18 cellular contexts compared by ENCODE assay signal in the genomic region with DNA sequence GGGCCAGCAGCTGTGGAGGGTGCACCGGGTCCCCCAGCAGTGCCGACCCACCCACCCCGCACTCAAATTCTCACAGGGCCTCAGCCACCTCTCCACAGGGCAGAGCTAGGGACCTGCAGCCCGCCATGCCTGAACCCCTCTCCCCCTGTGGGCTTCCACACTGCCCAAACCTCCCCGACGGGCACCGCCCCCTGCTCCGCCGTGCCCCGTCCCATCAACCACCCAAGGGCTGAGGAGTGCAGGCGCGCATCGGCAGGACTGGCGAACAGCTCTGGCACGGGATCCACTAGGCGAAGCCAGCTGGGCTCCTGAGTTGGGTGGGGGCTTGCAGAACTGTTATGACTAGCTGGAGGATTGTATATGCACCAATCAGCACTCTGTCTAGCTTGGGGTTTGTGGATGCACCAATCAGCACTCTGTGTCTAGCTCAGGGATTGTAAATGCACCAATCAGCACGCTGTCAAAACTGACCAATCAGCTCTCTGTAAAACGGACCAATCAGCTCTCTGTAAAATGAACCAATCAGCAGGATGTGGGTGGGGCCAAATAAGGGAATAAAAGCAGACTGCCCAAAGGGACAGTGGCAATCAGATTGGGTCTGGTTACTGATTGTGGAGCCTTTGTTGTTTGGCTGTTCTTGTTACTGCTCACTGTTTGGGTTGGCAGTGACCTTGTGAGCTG. TPM values are rescaled to one million over a fixed set of nuclear protein-coding genes. Genes with fewer than 3 reads are reported as not detected.
DNase-seq lines count a peak whose midpoint lies in the region; FAIRE-seq and TF ChIP-seq lines count a peak whose summit lies in the region.
"Had no signal": no experiment of that assay in that cellular context is flagged by ENCODE, and none has a peak within 500 bp of the region (broad histone marks: within the 10 kb centered on the region; RNA-seq: fewer than 3 reads in every experiment).

No MANE protein-coding gene starts in this region.

- H3K4me3 ChIP-seq in kidney (ENCODE audit: low read length in 2 of 2) = no peak overlapping the region
- peak overlapping the region in 1 of 2 donors; percentile 34 for H3K4me3 ChIP-seq in testis
- H3K4me3 ChIP-seq: A549, GM23248 had no signal

- intact Hi-C loops in kidney (cut with DNase I) (no loop called here), testis (cut with DNase I; ENCODE audit: low total_unique reads) (no loop called here)
- intact Hi-C loops in activated naive CD4-positive, alpha-beta T cell treated with anti-CD3 and anti-CD28 coated beads for 36 hours (cut with micrococcal nuclease) = no loop called here

- H3K4me3 Mint-ChIP-seq in activated naive CD4-positive, alpha-beta T cell treated with anti-CD3 and anti-CD28 coated beads for 36 hours = no peak overlapping the region

- whole genome bisulfite sequencing in testis, 2 donors = 89% methylated on average over 15 to 18 of the region's 18 CpGs

- no peak for TF ChIP-seq POLR2A in testis (IDR thresholded peaks at IDR 0.05)

- peaks cover 3% of the 10 kb centered on the region for H3K36me3 Mint-ChIP-seq in activated naive CD4-positive, alpha-beta T cell treated with anti-CD3 and anti-CD28 coated beads for 36 hours (ENCODE audit: low read depth)
- H3K36me3 Mint-ChIP-seq: CD8-positive, alpha-beta memory T cell had no signal

- H3K4me1 ChIP-seq in kidney (ENCODE audit: control insufficient read depth in 1 of 2, insufficient read depth in 1 of 2, low read depth in 1 of 2, low read length in 2 of 2) (no peaks in the 10 kb centered on the region), testis (no peaks in the 10 kb centered on the region)
- H3K4me1 ChIP-seq: A549, BE2C, Caco-2 had no signal

- H3K27me3 ChIP-seq in testis = no peaks in the 10 kb centered on the region
- H3K27me3 ChIP-seq: BE2C had no signal

- H3K27ac ChIP-seq in kidney (ENCODE audit: low read depth in 2 of 2, low read length in 2 of 2) (no peak overlapping the region), testis (no peak overlapping the region)
- H3K27ac ChIP-seq: A549, C4-2B, GM23248, HL-60 had no signal

- no peak for TF ChIP-seq CTCF in kidney (IDR thresholded peaks at IDR 0.05; ENCODE audit: borderline replicate concordance, extremely low read depth, insufficient read depth)
- TF ChIP-seq CTCF in testis (IDR thresholded peaks at IDR 0.05) = no peak

- DNase-seq in activated effector memory CD4-positive, alpha-beta T cell treated with anti-CD3 and anti-CD28 coated beads, Interleukin-2, amount 50 U/mL, for 16 hours = peak; percentile 55
- no peak for DNase-seq in activated effector memory CD4-positive, alpha-beta T cell treated with Interleukin-2 at 50 U/mL for 16 hours
- peak; percentile 10 for DNase-seq in OCI-M1 (lab: John Stamatoyannopoulos, UW)
- peak; percentile 71 for DNase-seq in kidney
- peak; percentile 70 for DNase-seq in testis
- no peak for DNase-seq in activated naive CD4-positive, alpha-beta T cell treated with anti-CD3 and anti-CD28 coated beads for 36 hours
- DNase-seq in NCI-H345 treated with DMSO at 0.1 percent for 48 hours (lab: John Stamatoyannopoulos, UW; ENCODE audit: unreplicated experiment) = no peak
- DNase-seq in stimulated activated CD4-positive, alpha-beta T cell treated with anti-CD3 and anti-CD28 coated beads, Interleukin-4, amount 100 ng/mL, for 24 hours = no peak
- DNase-seq: BE2C; Caco-2; CD8-positive, alpha-beta memory T cell; DND-41; GDM1; GM23248; H7 had no signal

- H3K9me3 Mint-ChIP-seq in activated naive CD4-positive, alpha-beta T cell treated with anti-CD3 and anti-CD28 coated beads for 36 hours = peaks cover 3% of the 10 kb centered on the region
- H3K9me3 Mint-ChIP-seq: CD8-positive, alpha-beta memory T cell had no signal

- no peak overlapping the region for H3K27ac Mint-ChIP-seq in activated naive CD4-positive, alpha-beta T cell treated with anti-CD3 and anti-CD28 coated beads for 36 hours

- H3K36me3 ChIP-seq in kidney (ENCODE audit: control insufficient read depth in 1 of 2, insufficient read depth in 2 of 2, low read length in 2 of 2) = no peaks in the 10 kb centered on the region
- H3K36me3 ChIP-seq in testis (ENCODE audit: low read depth, missing control alignments) = no peaks in the 10 kb centered on the region
- H3K36me3 ChIP-seq: BE2C had no signal

- no peaks in the 10 kb centered on the region for H3K9me3 ChIP-seq in kidney (ENCODE audit: control insufficient read depth in 1 of 2, low read length in 2 of 2)
- H3K9me3 ChIP-seq in testis = no peaks in the 10 kb centered on the region
- H3K9me3 ChIP-seq: BE2C, Caco-2 had no signal

- H3K4me1 Mint-ChIP-seq in activated naive CD4-positive, alpha-beta T cell treated with anti-CD3 and anti-CD28 coated beads for 36 hours (ENCODE audit: low read depth) = peaks cover 64% of the 10 kb centered on the region

- H3K9ac ChIP-seq in kidney (ENCODE audit: low read length in 2 of 2) = no peak overlapping the region
- H3K9ac ChIP-seq: GM23248 had no signal

- no peaks in the 10 kb centered on the region for H3K27me3 Mint-ChIP-seq in activated naive CD4-positive, alpha-beta T cell treated with anti-CD3 and anti-CD28 coated beads for 36 hours (ENCODE audit: low read depth)

- FAIRE-seq in kidney (lab: Jason Lieb, UNC) = no peak
- FAIRE-seq: A549 had no signal

- CTCF ChIA-PET in activated naive CD4-positive, alpha-beta T cell treated with anti-CD3 and anti-CD28 coated beads for 36 hours (lab: Charles Lee) = interaction anchor here (1.0 to 3.3 kb wide), 3 partner anchors 11 to 96 kb away, joined by 3 to 19 read pairs (median 5); partner anchors contain the start of gene RCAN3

RNA-seq across cellular contexts. Expression of gene RCAN3, which starts 12.4 kb away (rescaled TPM):
- total RNA-seq in kidney (27.1 TPM), testis (1 to 10 TPM; 7.9 to 8.0 TPM)
- polyA plus RNA-seq in kidney (ENCODE audit: insufficient read depth, low read depth, low replicate concordance) (3.5 TPM), testis (ENCODE audit: insufficient read depth, low read depth, low replicate concordance) (4.2 TPM)
- 10 to 100 TPM; 70.8 to 71.9 TPM for total RNA-seq in activated naive CD4-positive, alpha-beta T cell treated with anti-CD3 and anti-CD28 coated beads for 36 hours

Comparison
In these comparisons a context has a peak if more than half of its experiments do, and no peak if none do; other contexts are left out.
1. DNase-seq: peak in activated effector memory CD4-positive, alpha-beta T cell treated with anti-CD3 and anti-CD28 coated beads, Interleukin-2, amount 50 U/mL, for 16 hours (single experiment), OCI-M1 (single experiment), kidney (single experiment) and testis (single experiment); none in activated effector memory CD4-positive, alpha-beta T cell treated with Interleukin-2 at 50 U/mL for 16 hours (single experiment), activated naive CD4-positive, alpha-beta T cell treated with anti-CD3 and anti-CD28 coated beads for 36 hours (single experiment), NCI-H345 treated with DMSO at 0.1 percent for 48 hours (single experiment) and stimulated activated CD4-positive, alpha-beta T cell treated with anti-CD3 and anti-CD28 coated beads, Interleukin-4, amount 100 ng/mL, for 24 hours (single experiment).